ENCODE assay signal across 10 cellular contexts in genomic region chr3:169241575-169241927, GRCh38.
DNase-seq lines count a peak whose midpoint lies in the region; ATAC-seq and TF ChIP-seq lines count a peak whose summit lies in the region.
"Had no signal": no experiment of that assay in that cellular context is flagged by ENCODE, and none has a peak within 500 bp of the region (broad histone marks: within the 10 kb centered on the region; RNA-seq: fewer than 3 reads in every experiment).

No MANE protein-coding gene starts in this region.

- H3K27me3 ChIP-seq in cardiac muscle cell = no peaks in the 10 kb centered on the region
- H3K27me3 ChIP-seq in lower lobe of right lung (ENCODE audit: low read depth) = no peaks in the 10 kb centered on the region
- no peaks in the 10 kb centered on the region for H3K27me3 ChIP-seq in Caco-2 (replicated peaks; ENCODE audit: control insufficient read depth, insufficient read depth, low read length)
- H3K27me3 ChIP-seq: ovary had no signal

- peak; percentile 56 to 73 for ATAC-seq in lower lobe of right lung
- no peak for ATAC-seq in natural killer cell
- no peak for ATAC-seq in GM21515 (IDR thresholded peaks at IDR 0.05; ENCODE audit: unreplicated experiment)

- POLR2A ChIA-PET in Caco-2 (lab: Charles Lee) = no interaction called here

- no peak overlapping the region for H3K27ac Mint-ChIP-seq in natural killer cell
- no peak overlapping the region for H3K27ac Mint-ChIP-seq in Caco-2 (ENCODE audit: unreplicated experiment)

- peak overlapping the region; percentile 27 for H3K4me3 ChIP-seq in cardiac muscle cell
- H3K4me3 ChIP-seq in lower lobe of right lung = peak overlapping the region; percentile 47
- H3K4me3 ChIP-seq in Caco-2 (ENCODE audit: low read depth, low read length) = no peak overlapping the region
- H3K4me3 ChIP-seq: ovary had no signal

- intact Hi-C loops in cardiac septum (cut with DNase I) (no loop called here), lower lobe of right lung (cut with DNase I) (loop anchor here (10.0 kb wide), 1 partner anchor 97 kb away; no protein-coding TSS in a partner anchor), natural killer cell (cut with micrococcal nuclease) (no loop called here), Caco-2 (cut with micrococcal nuclease; ENCODE audit: unreplicated experiment) (no loop called here)

- peaks cover 6 to 7% of the 10 kb centered on the region in 2 donors for H3K4me1 Mint-ChIP-seq in natural killer cell
- H3K4me1 Mint-ChIP-seq in Caco-2 (ENCODE audit: low read depth, unreplicated experiment) = peaks cover 18% of the 10 kb centered on the region

- TF ChIP-seq CTCF in cardiac muscle cell (IDR thresholded peaks at IDR 0.05; ENCODE audit: low read depth, low read length) (no peak), lower lobe of right lung (IDR thresholded peaks at IDR 0.05) (no peak), natural killer cell (IDR thresholded peaks at IDR 0.05) (no peak), Caco-2 (IDR thresholded peaks at IDR 0.05; ENCODE audit: insufficient read depth in 1 of 2, low read depth in 1 of 2, low read length in 1 of 2, severe bottlenecking in 1 of 2, unreplicated experiment in 1 of 2) (no peak)

- H3K27ac ChIP-seq in cardiac muscle cell (peak overlapping the region; percentile 95), lower lobe of right lung (peak overlapping the region; percentile 80)
- H3K27ac ChIP-seq: ovary had no signal

- DNase-seq in cardiac muscle cell (ENCODE audit: low read depth in 1 of 2, low spot score in 1 of 2) (peak in 1 of 2 donors; percentile 89), cardiac septum (ENCODE audit: low spot score) (no peak), dedifferentiated amniotic fluid mesenchymal stem cell (ENCODE audit: extremely low spot score) (peak; percentile 39), lower lobe of right lung (no peak), natural killer cell (no peak), Caco-2 (no peak), hippocampal formation (lab: John Stamatoyannopoulos, UW) (no peak)
- DNase-seq: activated CD4-positive, alpha-beta T cell treated with anti-CD3 and anti-CD28 coated beads for 1 hour; ovary had no signal

- H3K4me3 Mint-ChIP-seq in natural killer cell (no peak overlapping the region), Caco-2 (ENCODE audit: unreplicated experiment) (no peak overlapping the region)

- peaks cover 9% of the 10 kb centered on the region for H3K36me3 Mint-ChIP-seq in natural killer cell
- H3K36me3 Mint-ChIP-seq in Caco-2 (ENCODE audit: insufficient read depth, unreplicated experiment) = no peaks in the 10 kb centered on the region

- H3K4me1 ChIP-seq in cardiac muscle cell (ENCODE audit: low read depth) (peaks cover 43% of the 10 kb centered on the region), lower lobe of right lung (peaks cover 8% of the 10 kb centered on the region), Caco-2 (no peaks in the 10 kb centered on the region)

- no peaks in the 10 kb centered on the region for H3K9me3 ChIP-seq in cardiac muscle cell (ENCODE audit: low read depth)
- H3K9me3 ChIP-seq in lower lobe of right lung = no peaks in the 10 kb centered on the region
- H3K9me3 ChIP-seq in Caco-2 = no peaks in the 10 kb centered on the region
- H3K9me3 ChIP-seq: ovary had no signal

- no peaks in the 10 kb centered on the region for H3K36me3 ChIP-seq in cardiac muscle cell
- no peaks in the 10 kb centered on the region for H3K36me3 ChIP-seq in lower lobe of right lung
- no peaks in the 10 kb centered on the region for H3K36me3 ChIP-seq in Caco-2 (ENCODE audit: control insufficient read depth, insufficient read depth, low read length)
- H3K36me3 ChIP-seq: ovary had no signal

- H3K27me3 Mint-ChIP-seq in natural killer cell (ENCODE audit: low read depth in 2 of 2) (peaks cover 15 to 20% of the 10 kb centered on the region in 2 donors), Caco-2 (ENCODE audit: insufficient read depth, unreplicated experiment) (no peaks in the 10 kb centered on the region)

- CTCF ChIA-PET in Caco-2 (lab: Charles Lee) = no interaction called here

- peaks cover 0 to 3% of the 10 kb centered on the region in 2 donors for H3K9me3 Mint-ChIP-seq in natural killer cell
- no peaks in the 10 kb centered on the region for H3K9me3 Mint-ChIP-seq in Caco-2 (ENCODE audit: unreplicated experiment)

- no TSS peak for BruUV-seq in Caco-2 (replicated peaks; lab: Mats Ljungman, UMichigan)

Comparison
In these comparisons a context has a peak if more than half of its experiments do, and no peak if none do; other contexts are left out.
1. ATAC-seq: peak in lower lobe of right lung (2 of 2); none in natural killer cell (0 of 3) and GM21515 (single experiment).